6 cellular contexts compared by ENCODE assay signal in the genomic region with DNA sequence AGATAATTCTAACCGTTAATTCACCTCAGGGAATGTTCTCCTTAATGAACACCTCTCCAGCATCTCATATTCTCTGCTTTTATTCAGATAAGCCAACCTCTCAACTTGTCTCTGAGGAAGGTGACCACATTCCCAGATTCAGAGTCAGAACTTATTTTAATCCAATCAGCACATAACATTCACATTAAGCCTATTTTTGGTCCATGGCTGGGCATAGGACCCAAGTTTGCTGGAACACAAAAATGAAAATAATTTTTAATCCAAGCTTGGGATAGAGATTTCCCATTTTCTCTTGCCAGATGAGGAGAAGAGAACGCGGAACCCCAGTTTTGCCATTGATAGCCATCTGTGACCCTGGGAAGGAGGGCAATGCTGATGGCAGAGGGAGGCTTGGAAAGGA.
"Had no signal": no experiment of that assay in that cellular context is flagged by ENCODE, and none has a peak within 500 bp of the region (broad histone marks: within the 10 kb centered on the region; RNA-seq: fewer than 3 reads in every experiment).

No MANE protein-coding gene starts in this region.

- H3K36me3 Mint-ChIP-seq: IgD-negative memory B cell had no signal

- H3K27ac Mint-ChIP-seq: GM23338, H9, IgD-negative memory B cell had no signal

- ATAC-seq: GM23338, HepG2 had no signal

- H3K4me3 Mint-ChIP-seq: GM23338, H9, IgD-negative memory B cell had no signal

- H3K4me1 Mint-ChIP-seq: IgD-negative memory B cell had no signal

- H3K4me3 ChIP-seq: GM23338 had no signal

- H3K9me3 Mint-ChIP-seq: H9, IgD-negative memory B cell had no signal

- DNase-seq: H9, HCEC 1CT had no signal

- H3K27ac ChIP-seq: HL-60 had no signal

- H3K27me3 Mint-ChIP-seq: IgD-negative memory B cell had no signal
